8 cellular contexts compared by ENCODE assay signal in the genomic region with DNA sequence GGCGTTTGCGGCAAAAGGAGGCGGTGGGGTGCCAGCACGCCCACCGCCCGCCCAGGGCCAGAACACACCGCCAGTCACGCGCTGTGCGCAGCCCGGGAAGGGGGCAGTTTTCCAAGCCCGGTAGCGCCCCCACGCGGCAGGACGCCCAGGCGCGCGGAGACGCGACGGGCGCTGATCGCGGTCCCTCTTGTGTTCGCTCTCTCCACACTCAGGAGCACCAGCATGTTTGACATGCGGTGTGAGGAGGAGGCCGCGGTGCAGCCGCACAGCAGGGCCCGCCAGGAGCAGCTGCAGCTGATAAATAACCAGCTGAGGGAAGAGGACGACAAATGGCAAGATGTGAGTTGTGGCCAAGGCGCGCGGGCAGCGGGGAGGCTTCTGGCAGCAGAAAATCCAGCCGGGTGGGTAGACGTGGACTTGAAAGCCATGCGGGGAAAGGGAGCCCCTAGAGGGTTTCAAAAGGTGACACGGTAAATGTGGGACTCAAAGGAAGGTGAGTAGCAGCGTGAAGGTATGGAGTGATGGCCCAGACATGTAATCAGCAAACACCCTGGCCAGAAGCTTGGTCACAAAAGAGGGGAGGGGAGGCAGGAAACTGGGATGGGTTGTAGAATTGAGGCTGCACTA.
DNase-seq lines count a peak whose midpoint lies in the region; ATAC-seq and TF ChIP-seq lines count a peak whose summit lies in the region.

No MANE protein-coding gene starts in this region.

- H3K9me3 Mint-ChIP-seq in naive thymus-derived CD8-positive, alpha-beta T cell: peaks cover 0 to 4% (median 0%) of the 10 kb centered on the region in 9 donors

- H3K36me3 ChIP-seq in Panc1 (ENCODE audit: control insufficient read depth, insufficient read depth, low read length): no peaks in the 10 kb centered on the region
- H3K36me3 ChIP-seq in vagina: peaks cover 0 to 6% of the 10 kb centered on the region in 2 donors

- in situ Hi-C loops in Panc1 (cut with HindIII; ENCODE audit: low pct_unique_long_range_greater_than_20kb, low sequenced_read_pairs): no loop called here

- CTCF ChIA-PET in Panc1 (lab: Charles Lee): interaction anchor here (0.7 kb wide), 2 partner anchors 22 to 364 kb away, joined by 3 to 8 read pairs; no protein-coding TSS in a partner anchor

- H3K36me3 Mint-ChIP-seq in naive thymus-derived CD8-positive, alpha-beta T cell: peaks cover 0 to 5% (median 0%) of the 10 kb centered on the region in 3 donors

- TF ChIP-seq POLR2A in vagina (IDR thresholded peaks at IDR 0.05): no peak

- peaks cover 8% of the 10 kb centered on the region for H3K27me3 ChIP-seq in Panc1 (ENCODE audit: control insufficient read depth, insufficient read depth, low read length)
- no peaks in the 10 kb centered on the region for H3K27me3 ChIP-seq in vagina

- intact Hi-C loops in Panc1 (cut with micrococcal nuclease; ENCODE audit: unreplicated experiment): no loop called here
- intact Hi-C loops in vagina (cut with DNase I): loop anchor here (5.0 kb wide), 1 partner anchor 282 kb away; no protein-coding TSS in a partner anchor

- H3K4me1 Mint-ChIP-seq in naive thymus-derived CD8-positive, alpha-beta T cell: peaks cover 0 to 7% (median 0%) of the 10 kb centered on the region in 4 donors

- H3K27ac Mint-ChIP-seq in naive thymus-derived CD8-positive, alpha-beta T cell: no peak overlapping the region

- POLR2A ChIA-PET in Panc1 (lab: Charles Lee): no interaction called here
- POLR2A ChIA-PET in naive thymus-derived CD8-positive, alpha-beta T cell (lab: Charles Lee): no interaction called here

- H3K4me1 ChIP-seq in Panc1 (ENCODE audit: control insufficient read depth, insufficient read depth, low read length): no peaks in the 10 kb centered on the region
- H3K4me1 ChIP-seq in vagina: no peaks in the 10 kb centered on the region

- no peak overlapping the region for H3K4me3 ChIP-seq in Panc1 (ENCODE audit: low read depth in 2 of 2, low read length in 2 of 2)
- peak overlapping the region in 1 of 2 donors; percentile 17 for H3K4me3 ChIP-seq in vagina

- H3K9me3 ChIP-seq in Panc1 (ENCODE audit: control insufficient read depth, insufficient read depth, low read depth, low read length) (no peaks in the 10 kb centered on the region), vagina (no peaks in the 10 kb centered on the region)

- BruUV-seq in Panc1 (replicated peaks; lab: Mats Ljungman, UMichigan): no TSS peak

- H3K4me3 Mint-ChIP-seq in naive thymus-derived CD8-positive, alpha-beta T cell: no peak overlapping the region

- ATAC-seq in Panc1 (no peak; the same call in 1 of the 2 replicates), GM19463 (IDR thresholded peaks at IDR 0.05; ENCODE audit: unreplicated experiment) (no peak)
- ATAC-seq in naive thymus-derived CD8-positive, alpha-beta T cell: no peak

- peak; percentile 98 for DNase-seq in ELF-1 (ENCODE audit: low read depth, low spot score)
- no peak for DNase-seq in Panc1 (ENCODE audit: low read depth, low spot score)
- peak; percentile 3 for DNase-seq in fibroblast of gingiva (ENCODE audit: low read depth)
- peak; percentile 70 for DNase-seq in mucosa of gallbladder (ENCODE audit: low spot score)
- DNase-seq in vagina (ENCODE audit: extremely low spot score in 2 of 2): no peak
- DNase-seq in naive thymus-derived CD8-positive, alpha-beta T cell: no peak
- no peak for DNase-seq in A172 (ENCODE audit: low spot score)

- peaks cover 13 to 54% (median 32%) of the 10 kb centered on the region in 5 donors for H3K27me3 Mint-ChIP-seq in naive thymus-derived CD8-positive, alpha-beta T cell

- H3K27ac ChIP-seq in Panc1 (ENCODE audit: low read length): no peak overlapping the region
- no peak overlapping the region for H3K27ac ChIP-seq in vagina

- TF ChIP-seq CTCF in Panc1 (IDR thresholded peaks at IDR 0.05) (peak; percentile 81), vagina (IDR thresholded peaks at IDR 0.05) (peak in 2 of 3 experiments; percentile 32 to 74)

Comparison
In these comparisons a context has a peak if more than half of its experiments do, and no peak if none do; other contexts are left out.
1. DNase-seq: peak in ELF-1 (single experiment), fibroblast of gingiva (single experiment) and mucosa of gallbladder (single experiment); none in Panc1 (single experiment), vagina (0 of 2), naive thymus-derived CD8-positive, alpha-beta T cell (0 of 10) and A172 (single experiment).